Comparison of ENCODE assay signal across 8 cellular contexts in the genomic region with DNA sequence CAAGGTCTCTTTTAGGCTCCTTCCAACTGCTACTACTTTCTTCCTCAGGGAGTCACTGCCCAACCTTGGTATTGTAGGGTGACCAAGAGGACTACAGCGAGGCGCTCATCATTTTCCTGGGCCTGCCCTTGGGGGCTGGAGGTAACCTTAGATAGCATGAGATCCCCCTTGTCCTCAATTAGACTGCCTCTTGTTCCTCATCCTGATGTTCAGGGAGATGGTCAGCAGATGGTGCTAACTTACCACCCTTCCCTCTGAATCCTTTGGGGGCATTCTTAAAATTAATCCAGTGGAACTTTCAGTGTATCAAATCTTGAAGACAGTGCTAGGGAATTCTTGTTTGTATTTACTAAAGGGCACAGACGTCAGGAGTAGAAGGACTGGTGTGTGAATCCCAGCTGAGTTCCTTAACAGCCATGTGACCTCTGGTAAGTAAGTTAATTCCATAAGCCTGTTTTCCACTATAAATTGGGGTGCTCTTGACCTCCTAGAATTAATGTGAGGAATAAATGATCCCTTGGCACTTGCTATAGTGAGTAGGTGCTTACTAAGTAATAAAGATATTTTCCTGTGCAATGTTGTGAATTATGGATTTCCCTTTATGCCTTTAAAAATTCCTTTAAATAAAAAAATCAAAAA. TPM values are rescaled to one million over a fixed set of nuclear protein-coding genes. Genes with fewer than 3 reads are reported as not detected.
DNase-seq lines count a peak whose midpoint lies in the region; TF ChIP-seq lines count a peak whose summit lies in the region.

No MANE protein-coding gene starts in this region.

- H4K20me1 ChIP-seq in fibroblast of lung (ENCODE audit: control insufficient read depth, extremely low read depth, insufficient read depth, low read length): no peaks in the 10 kb centered on the region

- H3K4me2 ChIP-seq in fibroblast of lung (ENCODE audit: extremely low read depth, insufficient read depth, low read length): no peak overlapping the region

- H3K36me3 ChIP-seq in SK-N-MC (ENCODE audit: insufficient read depth, low read length) (no peaks in the 10 kb centered on the region), fibroblast of lung (ENCODE audit: control insufficient read depth, insufficient read depth, low read length) (no peaks in the 10 kb centered on the region), sigmoid colon (no peaks in the 10 kb centered on the region)

- DNase-seq in SIG-M5 treated with dmso at 0.1 percent for 504 hours (lab: John Stamatoyannopoulos, UW; ENCODE audit: unreplicated experiment) (peak; percentile 60), SIG-M5 (lab: John Stamatoyannopoulos, UW) (no peak), LNCaP clone FGC (ENCODE audit: low read depth) (no peak), SK-N-MC (ENCODE audit: low read depth, low spot score) (peak; percentile 24), fibroblast of lung (ENCODE audit: low read depth in 2 of 2) (peak; percentile 47 to 78), sigmoid colon (peak; percentile 63), ureter (ENCODE audit: low spot score) (no peak)
- DNase-seq in stimulated activated CD4-positive, alpha-beta T cell treated with anti-CD3 and anti-CD28 coated beads, Interleukin-1b, Interleukin-23, amount 100 ng/mL, for 48 hours: no peak

- no peak for TF ChIP-seq POLR2A in sigmoid colon (IDR thresholded peaks at IDR 0.05)

- H2AFZ ChIP-seq in fibroblast of lung (ENCODE audit: low read length): no peak overlapping the region

- intact Hi-C loops in sigmoid colon (cut with DNase I): loop anchor here (1.0 to 2.0 kb wide), 2 partner anchors 82 to 108 kb away; a partner anchor contains a TSS

- H3K4me3 ChIP-seq in LNCaP clone FGC (ENCODE audit: low read depth, low read length): no peak overlapping the region
- H3K4me3 ChIP-seq in SK-N-MC: no peak overlapping the region
- H3K4me3 ChIP-seq in fibroblast of lung (replicated peaks in 1 of 4; ENCODE audit: control extremely low read depth in 1 of 4, insufficient read depth in 1 of 4, low read depth in 3 of 4, low read length in 4 of 4): no peak overlapping the region
- H3K4me3 ChIP-seq in sigmoid colon: no peak overlapping the region

- H3K27me3 ChIP-seq in fibroblast of lung (ENCODE audit: control insufficient read depth, insufficient read depth, low read length) (no peaks in the 10 kb centered on the region), sigmoid colon (no peaks in the 10 kb centered on the region)

- no peak overlapping the region for H3K27ac ChIP-seq in SK-N-MC
- no peak overlapping the region for H3K27ac ChIP-seq in fibroblast of lung (ENCODE audit: insufficient read depth, low read length)
- H3K27ac ChIP-seq in sigmoid colon: no peak overlapping the region

- peak; percentile 64 for TF ChIP-seq CTCF in LNCaP clone FGC (IDR thresholded peaks at IDR 0.05; ENCODE audit: control insufficient read depth, extremely low read depth, insufficient read depth)
- peak; percentile 92 to 94 for TF ChIP-seq CTCF in fibroblast of lung (conservative IDR thresholded peaks at IDR 0.05 in 1 of 2, IDR thresholded peaks at IDR 0.05 in 1 of 2; ENCODE audit: low read depth in 1 of 2, low read length in 2 of 2)
- TF ChIP-seq CTCF in sigmoid colon (IDR thresholded peaks at IDR 0.05): peak; percentile 72 to 90 (median 76)

- no peak for TF ChIP-seq EP300 in sigmoid colon (IDR thresholded peaks at IDR 0.05)

- 29 to 46% methylated on average over 3 of the region's 3 CpGs for WGBS in sigmoid colon, 2 donors

- H3K79me2 ChIP-seq in fibroblast of lung (ENCODE audit: control insufficient read depth, insufficient read depth, low read length): peaks cover 7% of the 10 kb centered on the region

- H3K9me3 ChIP-seq in SK-N-MC (ENCODE audit: low read depth, low read length) (no peaks in the 10 kb centered on the region), fibroblast of lung (ENCODE audit: control insufficient read depth, insufficient read depth, low read depth, low read length) (no peaks in the 10 kb centered on the region), sigmoid colon (no peaks in the 10 kb centered on the region)

- H3K4me1 ChIP-seq in fibroblast of lung (ENCODE audit: control insufficient read depth, extremely low read depth, insufficient read depth, low read length) (peaks cover 2% of the 10 kb centered on the region), sigmoid colon (peaks cover 0 to 15% (median 7%) of the 10 kb centered on the region in 4 donors)

- H3K9ac ChIP-seq in SK-N-MC (ENCODE audit: insufficient read length) (no peak overlapping the region), fibroblast of lung (ENCODE audit: insufficient read depth, low read length) (no peak overlapping the region)

RNA-seq across cellular contexts. Expression of a gene that starts 4.1 kb away (rescaled TPM):
- total RNA-seq in fibroblast of lung: 36.2 and 42.1 TPM in 2 replicates
- polyA plus RNA-seq in fibroblast of lung: 50.4 and 53.4 TPM in 2 replicates
- polyA plus RNA-seq in fibroblast of lung (2012): 26.6 and 29.5 TPM in 2 replicates
- 5.6 and 5.8 TPM in 2 replicates for polyA minus RNA-seq in fibroblast of lung (ENCODE audit: low replicate concordance)
- 10 to 100 TPM; 39.9 to 71.4 (median 47.1) TPM for total RNA-seq in sigmoid colon
- 10 to 100 TPM; 16.4 to 22.2 (median 21.3) TPM for polyA plus RNA-seq in sigmoid colon
- 52.6 TPM for total RNA-seq in ureter

RNA-seq across cellular contexts. Expression of a gene that starts 22.1 kb away (rescaled TPM):
- total RNA-seq in fibroblast of lung (0.17 and 0.26 TPM in 2 replicates), sigmoid colon (100 to 1,000 TPM in 2 of 4 donors, 10 to 100 TPM in 2; 26.7 to 205 (median 70.4) TPM), ureter (5.4 TPM)
- polyA plus RNA-seq in fibroblast of lung (0.06 and 0.17 TPM in 2 replicates), sigmoid colon (1 to 10 TPM in 2 of 3 donors, under 1 TPM in 1; 0.92 to 5.4 (median 1.2) TPM)
- polyA plus RNA-seq in fibroblast of lung (2012): 0.06 and 0.10 TPM in 2 replicates
- not detected in 2 replicates for polyA minus RNA-seq in fibroblast of lung (ENCODE audit: low replicate concordance)

RNA-seq across cellular contexts. Expression of a gene that starts 55.6 kb away (rescaled TPM):
- total RNA-seq in fibroblast of lung (17.0 and 18.5 TPM in 2 replicates), sigmoid colon (10 to 100 TPM; 20.4 to 30.1 (median 25.4) TPM), ureter (25.9 TPM)
- polyA plus RNA-seq in fibroblast of lung (21.7 and 23.0 TPM in 2 replicates), sigmoid colon (10 to 100 TPM in 1 of 3 donors, 1 to 10 TPM in 2; 7.8 to 11.9 (median 7.9) TPM)
- 12.8 and 15.6 TPM in 2 replicates for polyA plus RNA-seq in fibroblast of lung (2012)
- 3.2 and 22.8 TPM in 2 replicates for polyA minus RNA-seq in fibroblast of lung (ENCODE audit: low replicate concordance)

Comparison
In these comparisons a context has a peak if more than half of its experiments do, and no peak if none do; other contexts are left out.
1. DNase-seq: peak in SIG-M5 treated with dmso at 0.1 percent for 504 hours (single experiment), SK-N-MC (single experiment), fibroblast of lung (2 of 2) and sigmoid colon (single experiment); none in SIG-M5 (single experiment), LNCaP clone FGC (single experiment), ureter (single experiment) and stimulated activated CD4-positive, alpha-beta T cell treated with anti-CD3 and anti-CD28 coated beads, Interleukin-1b, Interleukin-23, amount 100 ng/mL, for 48 hours (single experiment).
2. Peak in every context shown above with its lines, with median percentiles within 50 percentile points of each other: CTCF ChIP-seq.